ENCODE assay signal across 20 cellular contexts in the genomic region with DNA sequence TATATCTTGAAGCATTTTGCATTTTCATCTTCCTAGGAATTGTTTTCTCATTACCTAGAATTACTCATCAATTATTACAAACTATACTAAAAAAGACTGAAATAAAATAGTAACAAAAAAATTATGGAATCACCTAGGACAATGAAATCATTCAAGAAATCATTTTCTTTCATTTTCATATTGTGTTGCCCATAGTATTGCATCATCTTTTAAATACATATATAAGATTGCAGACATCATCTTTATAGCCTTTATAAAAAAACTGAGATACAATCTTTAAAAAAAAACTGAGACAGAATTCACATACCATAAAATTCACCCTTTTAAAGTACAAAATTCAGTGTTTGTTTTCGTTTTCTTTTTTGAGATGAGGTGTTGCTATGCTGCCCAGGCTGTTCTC.
"Had no signal": no experiment of that assay in that cellular context is flagged by ENCODE, and none has a peak within 500 bp of the region (broad histone marks: within the 10 kb centered on the region; RNA-seq: fewer than 3 reads in every experiment).

No MANE protein-coding gene starts in this region.

- H3K4me1 ChIP-seq: lower lobe of right lung, parathyroid adenoma, transverse colon had no signal

- ATAC-seq: activated CD4-positive, CD25-positive, alpha-beta regulatory T cell treated with anti-CD3 and anti-CD28 coated beads, Interleukin-2, amount 50 U/mL, for 24 hours; left lobe of liver; lower lobe of right lung; mucosa of descending colon; right cardiac atrium had no signal

- H3K9me3 Mint-ChIP-seq: nephron progenitor cell; T-helper 2 cell treated with Interferon-gamma antibody and Interleukin-4, amounts not matched to agents 5 μg/mL and 100 μg/mL, for 36 hours had no signal

- H3K4me3 Mint-ChIP-seq: nephron progenitor cell; T-helper 2 cell treated with Interferon-gamma antibody and Interleukin-4, amounts not matched to agents 5 μg/mL and 100 μg/mL, for 36 hours had no signal

- H3K27ac ChIP-seq: epithelial cell of prostate, lower lobe of right lung, parathyroid adenoma, transverse colon, VCaP had no signal

- H3K9me3 ChIP-seq: lower lobe of right lung, mucosa of descending colon, transverse colon had no signal

- H3K4me3 ChIP-seq: lower lobe of right lung, mucosa of descending colon, transverse colon had no signal

- FAIRE-seq: keratinocyte, urothelium cell line had no signal

- H3K27ac Mint-ChIP-seq: nephron progenitor cell; T-helper 2 cell treated with Interferon-gamma antibody and Interleukin-4, amounts not matched to agents 5 μg/mL and 100 μg/mL, for 36 hours had no signal

- DNase-seq: activated CD4-positive, alpha-beta T cell treated with anti-CD3 and anti-CD28 coated beads, Interleukin-2, amount 50 U/mL, for 1 hour; activated CD8-positive, alpha-beta memory T cell treated with anti-CD3 and anti-CD28 coated beads for 24 hours; activated CD8-positive, alpha-beta memory T cell treated with anti-CD3 and anti-CD28 coated beads, Interleukin-2, amount 50 U/mL, for 4 hours; activated gamma-delta T cell; cortex of kidney; lower lobe of right lung; mesendoderm; nephron progenitor cell; right cardiac atrium; stimulated activated CD4-positive, alpha-beta T cell treated with anti-CD3 and anti-CD28 coated beads, Interleukin-1b, Interleukin-23, amount 100 ng/mL, for 48 hours; transverse colon had no signal

- H3K4me1 Mint-ChIP-seq: nephron progenitor cell had no signal

- H3K27me3 ChIP-seq: transverse colon had no signal
